Comparison of ENCODE assay signal across 11 cellular contexts in genomic region chr9:1978941-1979340, GRCh38. TPM values are rescaled to one million over a fixed set of nuclear protein-coding genes. Genes with fewer than 3 reads are reported as not detected.
DNase-seq lines count a peak whose midpoint lies in the region; ATAC-seq, FAIRE-seq and TF ChIP-seq lines count a peak whose summit lies in the region.
"Had no signal": no experiment of that assay in that cellular context is flagged by ENCODE, and none has a peak within 500 bp of the region (broad histone marks: within the 10 kb centered on the region; RNA-seq: fewer than 3 reads in every experiment).

No MANE protein-coding gene starts in this region.

- peak; percentile 33 for FAIRE-seq in GM12891 (lab: Jason Lieb, UNC)

- peaks cover 0 to 1% (median 0%) of the 10 kb centered on the region in 3 donors for H3K27me3 Mint-ChIP-seq in CD14-positive monocyte (ENCODE audit: low read depth in 3 of 3)
- H3K27me3 Mint-ChIP-seq: activated naive CD4-positive, alpha-beta T cell treated with anti-CD3 and anti-CD28 coated beads, Interleukin-2, amount 50 U/mL, for 24 hours had no signal

- no peaks in the 10 kb centered on the region for H3K27me3 ChIP-seq in parathyroid adenoma (ENCODE audit: control insufficient read depth, insufficient read depth, low read length)

- H3K79me2 ChIP-seq in parathyroid adenoma, result no peaks in the 10 kb centered on the region

- H3K9ac ChIP-seq in parathyroid adenoma, result no peak overlapping the region

- peaks cover 18% of the 10 kb centered on the region for H3K4me1 Mint-ChIP-seq in CD14-positive monocyte
- H3K4me1 Mint-ChIP-seq: activated naive CD4-positive, alpha-beta T cell treated with anti-CD3 and anti-CD28 coated beads, Interleukin-2, amount 50 U/mL, for 24 hours had no signal

- H3K27ac ChIP-seq in parathyroid adenoma, result no peak overlapping the region

- H3K36me3 Mint-ChIP-seq in CD14-positive monocyte, result no peaks in the 10 kb centered on the region
- H3K36me3 Mint-ChIP-seq: activated naive CD4-positive, alpha-beta T cell treated with anti-CD3 and anti-CD28 coated beads, Interleukin-2, amount 50 U/mL, for 24 hours had no signal

- no peak for DNase-seq in GM12891 (ENCODE audit: insufficient read length, low spot score)
- DNase-seq in RKO (ENCODE audit: low spot score), result peak; percentile 5
- peak; percentile 71 for DNase-seq in fibroblast of the aortic adventitia (ENCODE audit: low read depth)
- DNase-seq in NCI-H1417 treated with DMSO at 0.1 percent for 48 hours (lab: John Stamatoyannopoulos, UW), result no peak
- no peak for DNase-seq in CD14-positive monocyte (ENCODE audit: low spot score)
- no peak for DNase-seq in putamen (ENCODE audit: low spot score)
- DNase-seq: activated CD4-positive, alpha-beta T cell treated with anti-CD3 and anti-CD28 coated beads, Interleukin-2, amount 50 U/mL, for 4 hours; Calu3 had no signal

- H3K36me3 ChIP-seq in parathyroid adenoma (ENCODE audit: control insufficient read depth, insufficient read depth, low read length), result no peaks in the 10 kb centered on the region

- TF ChIP-seq POLR2A in GM12891 (IDR thresholded peaks at IDR 0.05; ENCODE audit: low read depth, low read length), result no peak

- peak overlapping the region; percentile 58 for H3K4me2 ChIP-seq in parathyroid adenoma (ENCODE audit: low read length)

- H2AFZ ChIP-seq in parathyroid adenoma, result no peak overlapping the region

- H3K4me3 Mint-ChIP-seq in CD14-positive monocyte, result no peak overlapping the region
- H3K4me3 Mint-ChIP-seq: activated naive CD4-positive, alpha-beta T cell treated with anti-CD3 and anti-CD28 coated beads, Interleukin-2, amount 50 U/mL, for 24 hours had no signal

- peaks cover 0 to 3% (median 0%) of the 10 kb centered on the region in 7 donors for H3K9me3 Mint-ChIP-seq in CD14-positive monocyte
- H3K9me3 Mint-ChIP-seq: activated naive CD4-positive, alpha-beta T cell treated with anti-CD3 and anti-CD28 coated beads, Interleukin-2, amount 50 U/mL, for 24 hours had no signal

- H3K4me3 ChIP-seq in fibroblast of the aortic adventitia (ENCODE audit: low read depth, low read length), result no peak overlapping the region
- no peak overlapping the region for H3K4me3 ChIP-seq in parathyroid adenoma (ENCODE audit: low read depth, low read length)

- H3K27ac Mint-ChIP-seq in CD14-positive monocyte, result peak overlapping the region in 2 of 7 donors; percentile 20 to 53
- H3K27ac Mint-ChIP-seq: activated naive CD4-positive, alpha-beta T cell treated with anti-CD3 and anti-CD28 coated beads, Interleukin-2, amount 50 U/mL, for 24 hours had no signal

- no peak for TF ChIP-seq CTCF in fibroblast of the aortic adventitia (IDR thresholded peaks at IDR 0.05; ENCODE audit: insufficient read depth, low read length)
- TF ChIP-seq CTCF in parathyroid adenoma (IDR thresholded peaks at IDR 0.05), result no peak
- TF ChIP-seq CTCF in CD14-positive monocyte (IDR thresholded peaks at IDR 0.05), result no peak

- no peaks in the 10 kb centered on the region for H3K9me3 ChIP-seq in parathyroid adenoma (ENCODE audit: control insufficient read depth, low read length)

- no peak for ATAC-seq in HG02610 (IDR thresholded peaks at IDR 0.05; ENCODE audit: unreplicated experiment)

- intact Hi-C loops in CD14-positive monocyte (cut with micrococcal nuclease), result no loop called here

- H3K4me1 ChIP-seq in parathyroid adenoma, result peaks cover 7% of the 10 kb centered on the region

TF ChIP-seq in GM12891, 5 proteins besides CTCF, POLR2A, EP300 and RAD21:
- TF ChIP-seq SPI1 (IDR thresholded peaks at IDR 0.05; ENCODE audit: low read depth, low read length) (no peak), POLR2AphosphoS5 (IDR thresholded peaks at IDR 0.05; ENCODE audit: low read depth, low read length) (no peak), TAF1 (IDR thresholded peaks at IDR 0.05; ENCODE audit: low read depth, low read length) (no peak), POU2F2 (IDR thresholded peaks at IDR 0.05; ENCODE audit: low read depth, low read length) (no peak), PAX5 (IDR thresholded peaks at IDR 0.05; ENCODE audit: insufficient read depth, low read length, severe bottlenecking) (no peak)

RNA-seq across cellular contexts. Expression of gene SMARCA2, which starts 36.2 kb away (rescaled TPM):
- 219 TPM for polyA plus RNA-seq in GM12891 (2012; ENCODE audit: low read depth, missing spikeins)
- total RNA-seq in fibroblast of the aortic adventitia (ENCODE audit: low replicate concordance), result 84.0 and 347 TPM in 2 replicates
- 10 to 100 TPM; 11.0 to 11.8 TPM for polyA plus RNA-seq in CD14-positive monocyte

Comparison
In these comparisons a context has a peak if more than half of its experiments do, and no peak if none do; other contexts are left out.
1. DNase-seq: peak in RKO (single experiment) and fibroblast of the aortic adventitia (single experiment); none in GM12891 (single experiment), NCI-H1417 treated with DMSO at 0.1 percent for 48 hours (single experiment), CD14-positive monocyte (single experiment) and putamen (single experiment).